In genomic region chr6:56445818-56446217, GRCh38 we compare ENCODE assay signal across 1 cellular context.
TF ChIP-seq lines count a peak whose summit lies in the region.

No MANE protein-coding gene starts in this region.

TF ChIP-seq in WTC11, 78 proteins besides CTCF, POLR2A, EP300 and RAD21 (continued from another document):
- TF ChIP-seq ATF3 (CRISPR knock-in tag; conservative IDR thresholded peaks at IDR 0.05) (no peak), ZMAT4 (CRISPR knock-in tag; IDR thresholded peaks at IDR 0.05) (no peak)
